Comparison of ENCODE assay signal across 1 cellular context in the genomic region with DNA sequence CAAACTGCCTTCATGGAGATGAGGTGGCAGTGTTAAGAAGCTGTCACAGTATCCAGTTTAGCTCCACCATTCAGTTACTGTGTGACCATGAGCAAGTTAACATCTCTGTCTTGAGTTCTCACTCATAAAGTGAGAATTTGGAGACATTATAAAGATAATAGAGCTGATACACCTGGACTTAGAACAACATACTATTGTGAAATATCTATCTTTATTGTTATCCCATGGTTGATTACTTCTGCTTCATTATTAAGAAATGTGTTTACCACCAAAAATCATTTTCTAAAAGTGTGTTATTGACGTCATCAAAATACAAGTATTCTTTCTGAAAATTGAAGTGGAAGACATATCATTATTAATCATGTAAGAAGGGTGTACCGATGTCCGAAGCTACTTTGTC.
TF ChIP-seq lines count a peak whose summit lies in the region.

No MANE protein-coding gene starts in this region.

TF ChIP-seq in HepG2, 621 proteins besides CTCF, POLR2A, EP300 and RAD21:
- TF ChIP-seq, protein P1, sequence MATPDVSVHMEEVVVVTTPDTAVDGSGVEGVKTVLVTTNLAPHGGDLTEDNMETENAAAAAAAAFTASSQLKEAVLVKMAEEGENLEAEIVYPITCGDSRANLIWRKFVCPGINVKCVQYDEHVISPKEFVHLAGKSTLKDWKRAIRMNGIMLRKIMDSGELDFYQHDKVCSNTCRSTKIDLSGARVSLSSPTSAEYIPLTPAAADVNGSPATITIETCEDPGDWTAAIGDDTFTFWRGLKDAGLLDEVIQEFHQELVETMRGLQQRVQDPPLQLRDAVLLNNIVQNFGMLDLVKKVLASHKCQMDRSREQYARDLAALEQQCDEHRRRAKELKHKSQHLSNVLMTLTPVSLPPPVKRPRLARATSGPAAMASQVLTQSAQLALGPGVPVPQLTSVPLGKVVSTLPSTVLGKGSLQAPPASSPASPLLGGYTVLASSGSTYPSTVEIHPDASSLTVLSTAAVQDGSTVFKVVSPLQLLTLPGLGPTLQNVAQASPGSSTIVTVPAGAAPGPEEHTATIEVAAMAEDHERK (CRISPR knock-in tag; IDR thresholded peaks at IDR 0.05; ENCODE audit: low read depth) = no peak
- TF ChIP-seq CREB1 (IDR thresholded peaks at IDR 0.05) (peak; percentile 32; the same call in 1 of the 2 replicates), CREB1 (CRISPR knock-in tag; IDR thresholded peaks at IDR 0.05) (no peak), CEBPB (IDR thresholded peaks at IDR 0.05; ENCODE audit: borderline replicate concordance, low read depth, low read length) (peak; percentile 39; the same call in 1 of the 2 replicates), TMF1 (CRISPR knock-in tag; IDR thresholded peaks at IDR 0.05; ENCODE audit: low read depth) (no peak), ZNF772 (CRISPR knock-in tag; IDR thresholded peaks at IDR 0.05) (no peak)
- TF ChIP-seq, protein P2, sequence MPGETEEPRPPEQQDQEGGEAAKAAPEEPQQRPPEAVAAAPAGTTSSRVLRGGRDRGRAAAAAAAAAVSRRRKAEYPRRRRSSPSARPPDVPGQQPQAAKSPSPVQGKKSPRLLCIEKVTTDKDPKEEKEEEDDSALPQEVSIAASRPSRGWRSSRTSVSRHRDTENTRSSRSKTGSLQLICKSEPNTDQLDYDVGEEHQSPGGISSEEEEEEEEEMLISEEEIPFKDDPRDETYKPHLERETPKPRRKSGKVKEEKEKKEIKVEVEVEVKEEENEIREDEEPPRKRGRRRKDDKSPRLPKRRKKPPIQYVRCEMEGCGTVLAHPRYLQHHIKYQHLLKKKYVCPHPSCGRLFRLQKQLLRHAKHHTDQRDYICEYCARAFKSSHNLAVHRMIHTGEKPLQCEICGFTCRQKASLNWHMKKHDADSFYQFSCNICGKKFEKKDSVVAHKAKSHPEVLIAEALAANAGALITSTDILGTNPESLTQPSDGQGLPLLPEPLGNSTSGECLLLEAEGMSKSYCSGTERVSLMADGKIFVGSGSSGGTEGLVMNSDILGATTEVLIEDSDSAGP (CRISPR knock-in tag; IDR thresholded peaks at IDR 0.05; ENCODE audit: borderline replicate concordance) = no peak
- TF ChIP-seq, protein P3, sequence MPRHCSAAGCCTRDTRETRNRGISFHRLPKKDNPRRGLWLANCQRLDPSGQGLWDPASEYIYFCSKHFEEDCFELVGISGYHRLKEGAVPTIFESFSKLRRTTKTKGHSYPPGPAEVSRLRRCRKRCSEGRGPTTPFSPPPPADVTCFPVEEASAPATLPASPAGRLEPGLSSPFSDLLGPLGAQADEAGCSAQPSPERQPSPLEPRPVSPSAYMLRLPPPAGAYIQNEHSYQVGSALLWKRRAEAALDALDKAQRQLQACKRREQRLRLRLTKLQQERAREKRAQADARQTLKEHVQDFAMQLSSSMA (CRISPR knock-in tag; IDR thresholded peaks at IDR 0.05) = no peak
- TF ChIP-seq, protein P4, sequence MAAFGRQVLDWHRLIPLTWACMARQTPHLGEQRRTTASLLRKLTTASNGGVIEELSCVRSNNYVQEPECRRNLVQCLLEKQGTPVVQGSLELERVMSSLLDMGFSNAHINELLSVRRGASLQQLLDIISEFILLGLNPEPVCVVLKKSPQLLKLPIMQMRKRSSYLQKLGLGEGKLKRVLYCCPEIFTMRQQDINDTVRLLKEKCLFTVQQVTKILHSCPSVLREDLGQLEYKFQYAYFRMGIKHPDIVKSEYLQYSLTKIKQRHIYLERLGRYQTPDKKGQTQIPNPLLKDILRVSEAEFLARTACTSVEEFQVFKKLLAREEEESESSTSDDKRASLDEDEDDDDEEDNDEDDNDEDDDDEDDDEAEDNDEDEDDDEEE (CRISPR knock-in tag; IDR thresholded peaks at IDR 0.05) = no peak
